In genomic region chrX:39904816-39905474, GRCh38 we compare ENCODE assay signal across 16 cellular contexts.
DNase-seq lines count a peak whose midpoint lies in the region; ATAC-seq and TF ChIP-seq lines count a peak whose summit lies in the region.
"Had no signal": no experiment of that assay in that cellular context is flagged by ENCODE, and none has a peak within 500 bp of the region (broad histone marks: within the 10 kb centered on the region; RNA-seq: fewer than 3 reads in every experiment).

No MANE protein-coding gene starts in this region.

- peak overlapping the region; percentile 11; the same call in 1 of the 2 replicates for H3K9ac ChIP-seq in PC-3 (ENCODE audit: low read length)
- H3K9ac ChIP-seq in muscle layer of colon (ENCODE audit: low read length), result peak overlapping the region; percentile 24

- DNase-seq in PC-3, result no peak
- DNase-seq in coronary artery (ENCODE audit: low spot score), result no peak
- no peak for DNase-seq in thoracic aorta (ENCODE audit: low spot score)
- DNase-seq in SHP77 (lab: John Stamatoyannopoulos, UW), result no peak
- no peak for DNase-seq in stimulated activated CD4-positive, alpha-beta T cell treated with anti-CD3 and anti-CD28 coated beads, Interleukin-4, amount 100 ng/mL, for 24 hours
- no peak for DNase-seq in KBM-7
- DNase-seq: activated CD8-positive, alpha-beta memory T cell treated with anti-CD3 and anti-CD28 coated beads for 24 hours; activated T-cell treated with anti-CD3 and anti-CD28 coated beads, Interleukin-2, amount 50 U/mL, for 72 hours; NCI-H774; occipital lobe; stimulated activated naive B cell treated with anti-CD40 and anti-IgM and Interleukin-4, amounts not matched to agents 10 μg/mL and 1 μg/mL and 100 μg/mL, for 72 hours; T1000 had no signal

- TF ChIP-seq CTCF in PC-3 (conservative IDR thresholded peaks at IDR 0.05; ENCODE audit: low read depth, low read length) (no peak), coronary artery (IDR thresholded peaks at IDR 0.05) (no peak), thoracic aorta (IDR thresholded peaks at IDR 0.05) (no peak)

- H3K9me3 ChIP-seq in PC-3 (ENCODE audit: low read length), result no peaks in the 10 kb centered on the region
- H3K9me3 ChIP-seq in muscle layer of colon (ENCODE audit: low read length), result no peaks in the 10 kb centered on the region
- no peaks in the 10 kb centered on the region for H3K9me3 ChIP-seq in thoracic aorta
- H3K9me3 ChIP-seq: right atrium auricular region had no signal

- no peaks in the 10 kb centered on the region for H3F3A ChIP-seq in PC-3 (ENCODE audit: low read length, unreplicated experiment)

- H3K4me2 ChIP-seq in PC-3 (ENCODE audit: low read length), result peak overlapping the region; percentile 42
- H3K4me2 ChIP-seq: GM23338 had no signal

- H3K79me2 ChIP-seq in PC-3 (ENCODE audit: low read length), result no peaks in the 10 kb centered on the region

- H4K20me1 ChIP-seq in PC-3 (ENCODE audit: low read length), result no peaks in the 10 kb centered on the region

- H3K27ac ChIP-seq in PC-3 (ENCODE audit: low read length) (peak overlapping the region; percentile 67), coronary artery (peak overlapping the region in 1 of 2 donors; percentile 25), muscle layer of colon (ENCODE audit: low read depth, low read length) (no peak overlapping the region), thoracic aorta (no peak overlapping the region)

- ATAC-seq in PC-3 (no peak), thoracic aorta (ENCODE audit: insufficient number of reproducible peaks, low FRiP score, low read depth) (no peak)
- ATAC-seq: activated CD4-positive, CD25-positive, alpha-beta regulatory T cell treated with anti-CD3 and anti-CD28 coated beads, Interleukin-2, amount 50 U/mL, for 24 hours; GM23338; stimulated activated naive B cell treated with anti-CD40 and anti-IgM and Interleukin-4, amounts not matched to agents 10 μg/mL and 1 μg/mL and 100 μg/mL, for 72 hours had no signal

- in situ Hi-C loops in KBM-7 (cut with MboI; ENCODE audit: low pct_unique_long_range_greater_than_20kb, low sequenced_read_pairs), result no loop called here

- no peak overlapping the region for H3K4me3 ChIP-seq in PC-3 (ENCODE audit: low read length)
- H3K4me3 ChIP-seq in coronary artery, result peak overlapping the region; percentile 29
- H3K4me3 ChIP-seq in muscle layer of colon (ENCODE audit: low read depth in 1 of 2, low read length in 2 of 2), result no peak overlapping the region
- H3K4me3 ChIP-seq in thoracic aorta, result peak overlapping the region; percentile 49
- H3K4me3 ChIP-seq: GM23338, right atrium auricular region had no signal

- intact Hi-C loops in PC-3 (cut with micrococcal nuclease), result loop anchor here (5.0 kb wide), 1 partner anchor 47 kb away; no protein-coding TSS in a partner anchor

- CTCF ChIA-PET in PC-3 (lab: Charles Lee), result no interaction called here

- POLR2A ChIA-PET in PC-3 (lab: Charles Lee; ENCODE audit: unreplicated experiment), result no interaction called here

- no TSS peak for BruUV-seq in PC-3 (replicated peaks; lab: Mats Ljungman, UMichigan)

- H2AFZ ChIP-seq in PC-3 (ENCODE audit: low read length), result peak overlapping the region; percentile 52
- H2AFZ ChIP-seq: GM23338 had no signal

- H3K27me3 ChIP-seq in PC-3 (ENCODE audit: low read length), result no peaks in the 10 kb centered on the region
- H3K27me3 ChIP-seq in muscle layer of colon (ENCODE audit: control insufficient read depth in 1 of 2, insufficient read depth in 2 of 2, low read length in 2 of 2), result peaks cover 0 to 8% of the 10 kb centered on the region in 2 donors
- no peaks in the 10 kb centered on the region for H3K27me3 ChIP-seq in thoracic aorta (replicated peaks; ENCODE audit: insufficient read depth)
- H3K27me3 ChIP-seq: right atrium auricular region had no signal

- H3K36me3 ChIP-seq in PC-3 (ENCODE audit: low read depth, low read length), result no peaks in the 10 kb centered on the region
- H3K36me3 ChIP-seq in muscle layer of colon (ENCODE audit: insufficient read depth, low read length), result no peaks in the 10 kb centered on the region
- no peaks in the 10 kb centered on the region for H3K36me3 ChIP-seq in thoracic aorta
- H3K36me3 ChIP-seq: right atrium auricular region had no signal

- no peaks in the 10 kb centered on the region for H3K9me2 ChIP-seq in PC-3 (replicated peaks; ENCODE audit: low read length)

- H3K4me1 ChIP-seq in PC-3 (ENCODE audit: insufficient read depth, low read length), result peaks cover 64% of the 10 kb centered on the region
- peaks cover 4% of the 10 kb centered on the region for H3K4me1 ChIP-seq in muscle layer of colon (ENCODE audit: insufficient read depth, low read length)
- H3K4me1 ChIP-seq in thoracic aorta (ENCODE audit: control insufficient read depth in 1 of 2, low read depth in 2 of 2), result peaks cover 4 to 25% of the 10 kb centered on the region in 2 donors

Comparison
In these comparisons a context has a peak if more than half of its experiments do, and no peak if none do; other contexts are left out.
1. H3K4me3 ChIP-seq: peak in coronary artery (single experiment) and thoracic aorta (single experiment); none in PC-3 (single experiment) and muscle layer of colon (0 of 2).